Comparison of ENCODE assay signal across 24 cellular contexts in genomic region chr12:105506678-105507310, GRCh38.
"Had no signal": no experiment of that assay in that cellular context is flagged by ENCODE, and none has a peak within 500 bp of the region (broad histone marks: within the 10 kb centered on the region; RNA-seq: fewer than 3 reads in every experiment).

No MANE protein-coding gene starts in this region.

- H3K27me3 ChIP-seq: left lung, suprapubic skin, tibial artery had no signal

- DNase-seq: activated CD4-positive, alpha-beta memory T cell treated with anti-CD3 and anti-CD28 coated beads for 36 hours; activated CD4-positive, alpha-beta T cell treated with anti-CD3 and anti-CD28 coated beads, Interleukin-2, amount 10 ng/mL, durations not matched to agents 24 days and 14 days; activated CD4-positive, CD25-positive, alpha-beta regulatory T cell treated with anti-CD3 and anti-CD28 coated beads, Interleukin-2, amount 50 U/mL, for 72 hours; activated CD8-positive, alpha-beta memory T cell treated with anti-CD3 and anti-CD28 coated beads, Interleukin-2, amount 50 U/mL, for 4 hours; activated effector memory CD4-positive, alpha-beta T cell treated with anti-CD3 and anti-CD28 coated beads, Interleukin-2, amount 50 U/mL, for 16 hours; activated naive CD4-positive, alpha-beta T cell treated with anti-CD3 and anti-CD28 coated beads, Interleukin-2, amount 10 ng/mL, durations not matched to agents 7 days and 5 days; activated naive CD8-positive, alpha-beta T cell treated with anti-CD3 and anti-CD28 coated beads, Interleukin-2, amount 10 ng/mL, durations not matched to agents 7 days and 5 days; activated T-cell treated with anti-CD3 and anti-CD28 coated beads, Interleukin-2, amount 50 U/mL, for 1 hour; dermis blood vessel endothelial cell; effector CD8-positive, alpha-beta T cell; foreskin fibroblast; left lung; lower lobe of right lung; occipital lobe; posterior cingulate gyrus; right cardiac atrium; stimulated activated naive CD4-positive, alpha-beta T cell; T-helper 2 cell; tibial artery had no signal

- H3K36me3 Mint-ChIP-seq: activated CD4-positive, alpha-beta memory T cell treated with anti-CD3 and anti-CD28 coated beads for 36 hours; activated naive CD4-positive, alpha-beta T cell treated with anti-CD3 and anti-CD28 coated beads, Interleukin-2, amount 10 ng/mL, durations not matched to agents 7 days and 5 days; activated naive CD8-positive, alpha-beta T cell treated with anti-CD3 and anti-CD28 coated beads, Interleukin-2, amount 10 ng/mL, durations not matched to agents 7 days and 5 days had no signal

- H3K27ac ChIP-seq: left lung, lower lobe of right lung, suprapubic skin, tibial artery had no signal

- H3K9me3 ChIP-seq: left lung, lower lobe of right lung, suprapubic skin, tibial artery had no signal

- H3K4me1 ChIP-seq: left lung, lower lobe of right lung, suprapubic skin, tibial artery had no signal

- H3K4me1 Mint-ChIP-seq: activated CD4-positive, alpha-beta T cell treated with anti-CD3 and anti-CD28 coated beads, Interleukin-2, amount 10 ng/mL, durations not matched to agents 24 days and 14 days; activated naive CD4-positive, alpha-beta T cell treated with anti-CD3 and anti-CD28 coated beads, Interleukin-2, amount 10 ng/mL, durations not matched to agents 7 days and 5 days; activated naive CD8-positive, alpha-beta T cell treated with anti-CD3 and anti-CD28 coated beads, Interleukin-2, amount 10 ng/mL, durations not matched to agents 7 days and 5 days; central memory CD8-positive, alpha-beta T cell had no signal

- H3K4me3 ChIP-seq: left lung, lower lobe of right lung, suprapubic skin, tibial artery had no signal

- H3K36me3 ChIP-seq: left lung, lower lobe of right lung, suprapubic skin, tibial artery had no signal

- H3K27ac Mint-ChIP-seq: activated CD4-positive, alpha-beta memory T cell treated with anti-CD3 and anti-CD28 coated beads for 36 hours; activated CD4-positive, alpha-beta T cell treated with anti-CD3 and anti-CD28 coated beads, Interleukin-2, amount 10 ng/mL, durations not matched to agents 24 days and 14 days; activated naive CD4-positive, alpha-beta T cell treated with anti-CD3 and anti-CD28 coated beads, Interleukin-2, amount 10 ng/mL, durations not matched to agents 7 days and 5 days; activated naive CD8-positive, alpha-beta T cell treated with anti-CD3 and anti-CD28 coated beads, Interleukin-2, amount 10 ng/mL, durations not matched to agents 7 days and 5 days; activated T-helper 1 cell treated with anti-CD3 and anti-CD28 coated beads, Interleukin-12 subunit alpha, Interleukin-12 subunit beta, Interleukin-2, Interleukin-4 antibody, amounts not matched to agents 30 ng/mL and 10 ng/mL and 1 ng/mL, durations not matched to agents 14 hours and 24 hours and 36 hours had no signal

- H3K9me3 Mint-ChIP-seq: activated CD4-positive, alpha-beta memory T cell treated with anti-CD3 and anti-CD28 coated beads for 36 hours; activated CD4-positive, alpha-beta T cell treated with anti-CD3 and anti-CD28 coated beads, Interleukin-2, amount 10 ng/mL, durations not matched to agents 24 days and 14 days; activated naive CD4-positive, alpha-beta T cell treated with anti-CD3 and anti-CD28 coated beads, Interleukin-2, amount 10 ng/mL, durations not matched to agents 7 days and 5 days; activated naive CD8-positive, alpha-beta T cell treated with anti-CD3 and anti-CD28 coated beads, Interleukin-2, amount 10 ng/mL, durations not matched to agents 7 days and 5 days; activated T-helper 1 cell treated with anti-CD3 and anti-CD28 coated beads, Interleukin-12 subunit alpha, Interleukin-12 subunit beta, Interleukin-2, Interleukin-4 antibody, amounts not matched to agents 30 ng/mL and 10 ng/mL and 1 ng/mL, durations not matched to agents 14 hours and 24 hours and 36 hours; central memory CD8-positive, alpha-beta T cell had no signal

- H3K4me3 Mint-ChIP-seq: activated CD4-positive, alpha-beta memory T cell treated with anti-CD3 and anti-CD28 coated beads for 36 hours; activated CD4-positive, alpha-beta T cell treated with anti-CD3 and anti-CD28 coated beads, Interleukin-2, amount 10 ng/mL, durations not matched to agents 24 days and 14 days; activated naive CD4-positive, alpha-beta T cell treated with anti-CD3 and anti-CD28 coated beads, Interleukin-2, amount 10 ng/mL, durations not matched to agents 7 days and 5 days; activated naive CD8-positive, alpha-beta T cell treated with anti-CD3 and anti-CD28 coated beads, Interleukin-2, amount 10 ng/mL, durations not matched to agents 7 days and 5 days; activated T-helper 1 cell treated with anti-CD3 and anti-CD28 coated beads, Interleukin-12 subunit alpha, Interleukin-12 subunit beta, Interleukin-2, Interleukin-4 antibody, amounts not matched to agents 30 ng/mL and 10 ng/mL and 1 ng/mL, durations not matched to agents 14 hours and 24 hours and 36 hours; central memory CD8-positive, alpha-beta T cell had no signal

- FAIRE-seq: colon, endometrium had no signal

- ATAC-seq: left lung, lower lobe of right lung, right cardiac atrium had no signal
